ENCODE assay signal across 2 cellular contexts in the genomic region with DNA sequence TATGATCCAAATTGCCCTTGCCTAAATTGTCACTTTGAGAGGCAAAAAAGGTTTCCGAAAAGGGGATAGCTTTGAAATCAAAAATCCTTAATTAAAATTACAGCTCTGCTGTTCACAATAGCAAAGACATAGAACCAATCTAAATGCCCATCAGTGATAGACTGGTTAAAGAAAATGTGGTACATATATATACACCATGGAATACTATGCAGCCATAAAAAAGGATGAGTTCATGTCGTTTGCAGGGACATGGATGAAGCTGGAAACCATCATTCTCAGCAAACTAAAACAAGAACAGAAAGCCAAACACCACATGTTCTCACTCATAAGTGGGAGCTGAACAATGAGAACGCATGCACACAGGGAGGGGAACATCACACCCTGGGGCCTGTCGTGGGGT. TPM values are rescaled to one million over a fixed set of nuclear protein-coding genes. Genes with fewer than 3 reads are reported as not detected.
"Had no signal": no experiment of that assay in that cellular context is flagged by ENCODE, and none has a peak within 500 bp of the region (broad histone marks: within the 10 kb centered on the region; RNA-seq: fewer than 3 reads in every experiment).

No MANE protein-coding gene starts in this region.

RNA-seq across cellular contexts. Expression of a gene that starts 1.9 kb away (rescaled TPM):
- total RNA-seq: LHCN-M2, NCI-H460 had no signal
